In genomic region chr16:85416267-85417109, GRCh38 we compare ENCODE assay signal across 8 cellular contexts.
DNase-seq lines count a peak whose midpoint lies in the region; ATAC-seq and TF ChIP-seq lines count a peak whose summit lies in the region.

No MANE protein-coding gene starts in this region.

- H3K4me1 ChIP-seq in lung (ENCODE audit: control insufficient read depth in 2 of 2, insufficient read depth in 2 of 2, low read length in 2 of 2), result no peaks in the 10 kb centered on the region

- in situ Hi-C loops in T47D (cut with HindIII; ENCODE audit: low pct_unique_long_range_greater_than_20kb, low sequenced_read_pairs), result no loop called here

- no peak for TF ChIP-seq POLR2A in NB4 (IDR thresholded peaks at IDR 0.05; ENCODE audit: extremely low read depth, insufficient read length)

- peak; percentile 77 for TF ChIP-seq CTCF in NB4 (IDR thresholded peaks at IDR 0.05; ENCODE audit: low read depth, low read length)
- peak; percentile 62 for TF ChIP-seq CTCF in WERI-Rb-1 (IDR thresholded peaks at IDR 0.05; ENCODE audit: low read depth, low read length)
- peak; percentile 16 for TF ChIP-seq CTCF in lung (IDR thresholded peaks at IDR 0.05; ENCODE audit: control extremely low read depth, extremely low read depth)

- H3K27me3 ChIP-seq in WERI-Rb-1 (ENCODE audit: insufficient read depth, low read depth, severe bottlenecking) (no peaks in the 10 kb centered on the region), lung (ENCODE audit: control insufficient read depth, insufficient read depth) (no peaks in the 10 kb centered on the region)

- WGBS in lung, 2 donors, result 42 to 54% methylated on average over 23 of the region's 23 CpGs

- H3K9me3 ChIP-seq in WERI-Rb-1 (ENCODE audit: severe bottlenecking) (peaks cover 2% of the 10 kb centered on the region), lung (ENCODE audit: control insufficient read depth in 2 of 2, insufficient read depth in 1 of 2, low read length in 1 of 2) (no peaks in the 10 kb centered on the region)

- H3K27ac ChIP-seq in WERI-Rb-1, result peak overlapping the region; percentile 66
- H3K27ac ChIP-seq in lung (ENCODE audit: low read depth in 1 of 2, low read length in 1 of 2), result no peak overlapping the region

- peak; percentile 50 for ATAC-seq in lung (ENCODE audit: insufficient read depth, low FRiP score)
- no peak for ATAC-seq in GM19328 (IDR thresholded peaks at IDR 0.05; ENCODE audit: unreplicated experiment)
- ATAC-seq in GM19351 (IDR thresholded peaks at IDR 0.05; ENCODE audit: unreplicated experiment), result no peak

- H3K36me3 ChIP-seq in WERI-Rb-1, result no peaks in the 10 kb centered on the region
- no peaks in the 10 kb centered on the region for H3K36me3 ChIP-seq in lung (ENCODE audit: control insufficient read depth in 2 of 2, insufficient read depth in 2 of 2, low read length in 2 of 2)

- DNase-seq in GDM1 (lab: John Stamatoyannopoulos, UW) (peak; percentile 55), NB4 (ENCODE audit: low read depth) (peak; percentile 81), WERI-Rb-1 (peak; percentile 77), T47D (ENCODE audit: low read depth in 1 of 2, low spot score in 1 of 2) (peak; percentile 95 to 97), lung (ENCODE audit: low spot score) (peak; percentile 86)
- DNase-seq in stimulated activated CD8-positive, alpha-beta memory T cell treated with anti-CD3 and anti-CD28 coated beads, Interleukin-4, amount 100 ng/mL, for 48 hours, result peak; percentile 88

- H3K4me3 ChIP-seq in NB4 (ENCODE audit: low read depth, low read length) (no peak overlapping the region), WERI-Rb-1 (ENCODE audit: low read depth, low read length) (no peak overlapping the region), lung (no peak overlapping the region)

Comparison
In these comparisons a context has a peak if more than half of its experiments do, and no peak if none do; other contexts are left out.
1. CTCF ChIP-seq: peak in every context shown above with its lines; median percentile 77 in NB4; 62 in WERI-Rb-1; 16 in lung.